ENCODE assay signal across 22 cellular contexts in the genomic region with DNA sequence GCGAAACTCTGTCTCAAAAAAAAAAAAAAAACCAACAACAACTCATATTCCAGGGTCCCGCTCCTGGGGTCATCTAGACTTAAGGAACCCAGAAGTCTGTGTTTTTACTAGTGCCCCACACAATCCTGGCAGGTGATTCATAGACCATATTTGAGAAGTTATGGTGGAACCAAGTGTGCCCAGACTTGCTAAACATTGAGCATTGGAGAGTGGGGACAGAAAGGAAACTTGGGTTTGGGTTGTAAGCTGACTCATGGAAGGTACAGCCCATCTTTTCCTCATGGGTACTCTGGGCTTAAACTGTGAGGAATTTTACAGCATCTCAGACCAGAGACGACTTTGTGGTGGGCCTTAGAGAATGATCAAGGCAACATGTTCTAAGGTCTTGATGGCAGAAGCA. TPM values are rescaled to one million over a fixed set of nuclear protein-coding genes. Genes with fewer than 3 reads are reported as not detected.
DNase-seq lines count a peak whose midpoint lies in the region; ATAC-seq and TF ChIP-seq lines count a peak whose summit lies in the region.
"Had no signal": no experiment of that assay in that cellular context is flagged by ENCODE, and none has a peak within 500 bp of the region (broad histone marks: within the 10 kb centered on the region; RNA-seq: fewer than 3 reads in every experiment).

No MANE protein-coding gene starts in this region.

- H3K9me3 Mint-ChIP-seq in stimulated activated naive CD8-positive, alpha-beta T cell treated with anti-CD3 and anti-CD28 coated beads, Interleukin-15, amount 100 ng/mL, for 72 hours: no peaks in the 10 kb centered on the region
- H3K9me3 Mint-ChIP-seq: CD4-positive, alpha-beta T cell; CD8-positive, alpha-beta memory T cell had no signal

- no peak overlapping the region for H3K27ac Mint-ChIP-seq in stimulated activated naive CD8-positive, alpha-beta T cell treated with anti-CD3 and anti-CD28 coated beads, Interleukin-15, amount 100 ng/mL, for 72 hours
- H3K27ac Mint-ChIP-seq: CD14-positive monocyte; CD4-positive, alpha-beta T cell had no signal

- peak; percentile 36 for ATAC-seq in stimulated activated naive CD8-positive, alpha-beta T cell treated with anti-CD3 and anti-CD28 coated beads, Interleukin-15, Interleukin-2, amounts not matched to agents 100 U/mL and 50 U/mL, for 24 hours
- no peak for ATAC-seq in stimulated activated naive CD8-positive, alpha-beta T cell treated with anti-CD3 and anti-CD28 coated beads, Interleukin-15, amount 100 ng/mL, for 72 hours
- peak; percentile 29; the same call in 1 of the 3 replicates for ATAC-seq in RWPE2 (ENCODE audit: low read depth)
- ATAC-seq: A549 had no signal

- peaks cover 4% of the 10 kb centered on the region for H3K4me1 ChIP-seq in RWPE2 (ENCODE audit: insufficient read depth, poor library complexity, severe bottlenecking)
- no peaks in the 10 kb centered on the region for H3K4me1 ChIP-seq in thyroid gland
- no peaks in the 10 kb centered on the region for H3K4me1 ChIP-seq in prostate gland (replicated peaks)
- H3K4me1 ChIP-seq: A549, BE2C had no signal

- intact Hi-C loops in thyroid gland (cut with DNase I) (no loop called here), prostate gland (cut with DNase I) (no loop called here)

- H3K27me3 ChIP-seq in RWPE2 (ENCODE audit: insufficient read depth, poor library complexity, severe bottlenecking) (no peaks in the 10 kb centered on the region), thyroid gland (no peaks in the 10 kb centered on the region), prostate gland (replicated peaks; ENCODE audit: insufficient read depth) (no peaks in the 10 kb centered on the region)
- H3K27me3 ChIP-seq: BLaER1 treated with 17β-estradiol and CSF1 and Interleukin-3, amounts not matched to agents 10 nM and 100 nM had no signal

- H3K4me3 Mint-ChIP-seq in stimulated activated naive CD8-positive, alpha-beta T cell treated with anti-CD3 and anti-CD28 coated beads, Interleukin-15, amount 100 ng/mL, for 72 hours: no peak overlapping the region
- H3K4me3 Mint-ChIP-seq: CD14-positive monocyte; CD4-positive, alpha-beta T cell; CD8-positive, alpha-beta memory T cell had no signal

- 85 to 93% methylated on average over 3 of the region's 3 CpGs for WGBS in thyroid gland, 2 donors
- WGBS in prostate gland: 81% methylated on average over 3 of the region's 3 CpGs

- H3K4me3 ChIP-seq in RWPE2 (ENCODE audit: severe bottlenecking) (no peak overlapping the region), epithelial cell of esophagus (ENCODE audit: low read length) (no peak overlapping the region), thyroid gland (replicated peaks in 1 of 3) (no peak overlapping the region), prostate gland (no peak overlapping the region)
- H3K4me3 ChIP-seq: A549; BLaER1 treated with 17β-estradiol and CSF1 and Interleukin-3, amounts not matched to agents 10 nM and 100 nM had no signal

- H3K36me3 ChIP-seq in RWPE2 (ENCODE audit: low read depth) (no peaks in the 10 kb centered on the region), thyroid gland (no peaks in the 10 kb centered on the region), prostate gland (no peaks in the 10 kb centered on the region)
- H3K36me3 ChIP-seq: BE2C; BLaER1 treated with 17β-estradiol and CSF1 and Interleukin-3, amounts not matched to agents 10 nM and 100 nM had no signal

- H3K27me3 Mint-ChIP-seq in stimulated activated naive CD8-positive, alpha-beta T cell treated with anti-CD3 and anti-CD28 coated beads, Interleukin-15, amount 100 ng/mL, for 72 hours: peaks cover 16% of the 10 kb centered on the region

- H3K27ac ChIP-seq in RWPE2 (ENCODE audit: poor library complexity, severe bottlenecking): no peak overlapping the region
- no peak overlapping the region for H3K27ac ChIP-seq in thyroid gland
- no peak overlapping the region for H3K27ac ChIP-seq in prostate gland
- H3K27ac ChIP-seq: A549; BLaER1 treated with 17β-estradiol and CSF1 and Interleukin-3, amounts not matched to agents 10 nM and 100 nM had no signal

- H3K9me3 ChIP-seq in RWPE2 (ENCODE audit: severe bottlenecking) (no peaks in the 10 kb centered on the region), thyroid gland (no peaks in the 10 kb centered on the region), prostate gland (no peaks in the 10 kb centered on the region)
- H3K9me3 ChIP-seq: A549; BE2C; BLaER1 treated with 17β-estradiol and CSF1 and Interleukin-3, amounts not matched to agents 10 nM and 100 nM had no signal

- DNase-seq in stimulated activated naive CD8-positive, alpha-beta T cell treated with anti-CD3 and anti-CD28 coated beads, Interleukin-15, Interleukin-2, amounts not matched to agents 100 U/mL and 50 U/mL, for 24 hours: no peak
- no peak for DNase-seq in stimulated activated naive CD8-positive, alpha-beta T cell treated with anti-CD3 and anti-CD28 coated beads, Interleukin-15, amount 100 ng/mL, for 72 hours
- DNase-seq in RWPE2 (ENCODE audit: low spot score) (no peak), epithelial cell of esophagus (ENCODE audit: low read depth) (peak; percentile 72), thyroid gland (no peak), prostate gland (ENCODE audit: low spot score) (no peak), activated T-cell treated with anti-CD3 and anti-CD28 coated beads for 4 hours (no peak)
- DNase-seq: 8988T; ACHN; AML-193; BE2C; CD4-positive, alpha-beta T cell; CD8-positive, alpha-beta memory T cell; DMS 273 treated with DMSO at 0.1 percent for 48 hours; DMS79; EL; GF-D8; H7; HCEC 1CT had no signal

- TF ChIP-seq CTCF in RWPE2 (IDR thresholded peaks at IDR 0.05; ENCODE audit: poor library complexity, severe bottlenecking) (no peak), epithelial cell of esophagus (IDR thresholded peaks at IDR 0.05; ENCODE audit: insufficient read depth, low read depth, low read length, missing control alignments) (no peak), thyroid gland (IDR thresholded peaks at IDR 0.05) (no peak), prostate gland (IDR thresholded peaks at IDR 0.05) (no peak)

- TF ChIP-seq POLR2A in thyroid gland (IDR thresholded peaks at IDR 0.05) (no peak), prostate gland (IDR thresholded peaks at IDR 0.05) (no peak)

- H3K4me1 Mint-ChIP-seq in stimulated activated naive CD8-positive, alpha-beta T cell treated with anti-CD3 and anti-CD28 coated beads, Interleukin-15, amount 100 ng/mL, for 72 hours: no peaks in the 10 kb centered on the region
- H3K4me1 Mint-ChIP-seq: CD14-positive monocyte; CD8-positive, alpha-beta memory T cell had no signal

RNA-seq across cellular contexts. Expression of a gene that starts 18.3 kb away (rescaled TPM):
- 10 to 100 TPM; 12.4 to 45.7 (median 15.9) TPM for total RNA-seq in thyroid gland
- 1 to 10 TPM; 1.2 to 8.8 TPM for total RNA-seq in prostate gland
